8 cellular contexts compared by ENCODE assay signal in genomic region chr11:126354631-126355323, GRCh38. TPM values are rescaled to one million over a fixed set of nuclear protein-coding genes. Genes with fewer than 3 reads are reported as not detected.
DNase-seq lines count a peak whose midpoint lies in the region; ATAC-seq and TF ChIP-seq lines count a peak whose summit lies in the region.

No MANE protein-coding gene starts in this region.

- ATAC-seq in GM21529 (IDR thresholded peaks at IDR 0.05; ENCODE audit: unreplicated experiment), result peak; percentile 42

- H3K27ac ChIP-seq in mammary epithelial cell (ENCODE audit: insufficient read depth, low read depth, low read length), result peak overlapping the region; percentile 76
- H3K27ac ChIP-seq in mucosa of rectum (ENCODE audit: low read depth in 2 of 2, low read length in 2 of 2), result peak overlapping the region; percentile 52 to 70

- intact Hi-C loops in mammary epithelial cell (cut with micrococcal nuclease), result loop anchor here (1.0 to 5.0 kb wide), 2 partner anchors 19 to 38 kb away; no protein-coding TSS in a partner anchor

- in situ Hi-C loops in mammary epithelial cell (cut with MboI; ENCODE audit: low sequenced_read_pairs in 2 of 2), result no loop called here

- 55% methylated on average over 7 of the region's 15 CpGs for WGBS in mammary epithelial cell (ENCODE audit: low coverage, missing lambda C conversion rate)

- no peak for TF ChIP-seq CTCF in mammary epithelial cell (conservative IDR thresholded peaks at IDR 0.05 in 1 of 2, IDR thresholded peaks at IDR 0.05 in 1 of 2; ENCODE audit: extremely low read depth in 1 of 2, insufficient read depth in 1 of 2, low read depth in 1 of 2, low read length in 2 of 2)

- H4K20me1 ChIP-seq in mammary epithelial cell (ENCODE audit: insufficient read depth, low read length), result no peaks in the 10 kb centered on the region

- DNase-seq in Kasumi-1 (lab: John Stamatoyannopoulos, UW) (peak; percentile 29 to 35), mammary epithelial cell (no peak), mucosa of gallbladder (ENCODE audit: low spot score) (no peak), DMS153 treated with DMSO at 0.1 percent for 48 hours (lab: John Stamatoyannopoulos, UW; ENCODE audit: unreplicated experiment) (no peak), DMS53 (lab: John Stamatoyannopoulos, UW) (no peak)

- peaks cover 76% of the 10 kb centered on the region for H3K79me2 ChIP-seq in mammary epithelial cell (ENCODE audit: insufficient read depth, low read length)

- TSS peak; percentile 45 for BruUV-seq in mammary epithelial cell (replicated peaks; lab: Mats Ljungman, UMichigan)

- no peaks in the 10 kb centered on the region for H3K9me3 ChIP-seq in ES-I3 (ENCODE audit: control insufficient read depth, insufficient read depth, low read length)
- no peaks in the 10 kb centered on the region for H3K9me3 ChIP-seq in mammary epithelial cell (replicated peaks; ENCODE audit: insufficient read depth, low read length)
- H3K9me3 ChIP-seq in mucosa of rectum (ENCODE audit: control insufficient read depth in 2 of 2, low read length in 2 of 2), result no peaks in the 10 kb centered on the region

- H3K9ac ChIP-seq in ES-I3 (ENCODE audit: low read depth, low read length) (peak overlapping the region; percentile 76), mammary epithelial cell (ENCODE audit: insufficient read depth, low read length) (peak overlapping the region; percentile 73), mucosa of rectum (ENCODE audit: low read depth in 1 of 2, low read length in 2 of 2) (peak overlapping the region; percentile 62 to 63)

- H3K27me3 ChIP-seq in mammary epithelial cell (ENCODE audit: insufficient read depth, low read length), result no peaks in the 10 kb centered on the region
- no peaks in the 10 kb centered on the region for H3K27me3 ChIP-seq in mucosa of rectum (ENCODE audit: control insufficient read depth in 2 of 2, insufficient read depth in 2 of 2, low read length in 2 of 2)

- H3K36me3 ChIP-seq in ES-I3 (ENCODE audit: insufficient read depth, low read length), result no peaks in the 10 kb centered on the region; the same call in 1 of the 2 replicates
- H3K36me3 ChIP-seq in mammary epithelial cell (ENCODE audit: insufficient read depth, low read length), result peaks cover 3% of the 10 kb centered on the region
- no peaks in the 10 kb centered on the region for H3K36me3 ChIP-seq in mucosa of rectum (ENCODE audit: control insufficient read depth in 2 of 2, insufficient read depth in 2 of 2, low read length in 2 of 2)

- H3K4me2 ChIP-seq in mammary epithelial cell (ENCODE audit: insufficient read depth, low read depth, low read length), result peak overlapping the region; percentile 81

- CTCF ChIA-PET in mammary epithelial cell (lab: Charles Lee; ENCODE audit: low non-redundant PET), result no interaction called here

- H3K4me3 ChIP-seq in mammary epithelial cell (replicated peaks in 1 of 3; ENCODE audit: insufficient read depth in 1 of 3, low read depth in 2 of 3, low read length in 3 of 3) (peak overlapping the region; percentile 84 to 89 (median 88)), mucosa of rectum (ENCODE audit: low read length in 2 of 2) (peak overlapping the region; percentile 65 to 80)

- dilution Hi-C loops in mammary epithelial cell (cut with HindIII; ENCODE audit: low sequenced_read_pairs), result loop anchor here (5.0 kb wide), 3 partner anchors 38 to 73 kb away; partner anchors contain the start of gene TIRAP

- H3K4me1 ChIP-seq in ES-I3 (ENCODE audit: insufficient read depth, low read length) (peaks cover 16% of the 10 kb centered on the region; the same call in 1 of the 2 replicates), mammary epithelial cell (ENCODE audit: insufficient read depth, low read length) (peaks cover 43% of the 10 kb centered on the region), mucosa of rectum (ENCODE audit: control insufficient read depth in 2 of 2, insufficient read depth in 2 of 2, low read length in 2 of 2) (peaks cover 13 to 22% of the 10 kb centered on the region in 2 donors)

- H2AFZ ChIP-seq in mammary epithelial cell (ENCODE audit: low read depth, low read length), result peak overlapping the region; percentile 78

RNA-seq across cellular contexts. Expression of gene ST3GAL4, which starts 0.7 kb away (rescaled TPM):
- total RNA-seq in mammary epithelial cell (10 to 100 TPM; 32.8 to 38.0 TPM), mucosa of gallbladder (19.4 TPM)
- polyA plus RNA-seq in mammary epithelial cell, result 35.9 TPM
- polyA minus RNA-seq in mammary epithelial cell, result 72.9 TPM

RNA-seq across cellular contexts. Expression of gene DCPS, which starts 50.9 kb away (rescaled TPM):
- total RNA-seq in mammary epithelial cell (10 to 100 TPM; 16.5 to 29.0 TPM), mucosa of gallbladder (34.6 TPM)
- polyA plus RNA-seq in mammary epithelial cell, result 41.1 TPM
- polyA minus RNA-seq in mammary epithelial cell, result 22.1 TPM

Comparison
In these comparisons a context has a peak if more than half of its experiments do, and no peak if none do; other contexts are left out.
1. DNase-seq: peak in Kasumi-1 (2 of 2); none in mammary epithelial cell (single experiment), mucosa of gallbladder (single experiment), DMS153 treated with DMSO at 0.1 percent for 48 hours (single experiment) and DMS53 (single experiment).
2. Peak in every context shown above with its lines, with median percentiles within 50 percentile points of each other: H3K9ac ChIP-seq.